Comparison of ENCODE assay signal across 8 cellular contexts in genomic region chr10:88386878-88387773, GRCh38.
DNase-seq lines count a peak whose midpoint lies in the region; ATAC-seq and TF ChIP-seq lines count a peak whose summit lies in the region.

No MANE protein-coding gene starts in this region.

- no peaks in the 10 kb centered on the region for H3K27me3 Mint-ChIP-seq in activated T-cell treated with anti-CD3 and anti-CD28 coated beads, Interleukin-2, amount 50 U/mL, for 4 hours (ENCODE audit: low read depth)
- H3K27me3 Mint-ChIP-seq in activated T-cell treated with anti-CD3 and anti-CD28 coated beads, Interleukin-2, amount 50 U/mL, for 72 hours (ENCODE audit: low read depth), result no peaks in the 10 kb centered on the region

- H3K4me3 ChIP-seq in SK-N-MC (peak overlapping the region; percentile 66), esophagus squamous epithelium (peak overlapping the region in 3 of 4 donors; percentile 1 to 44 (median 5))

- peaks cover 16% of the 10 kb centered on the region for H3K4me1 Mint-ChIP-seq in activated T-cell treated with anti-CD3 and anti-CD28 coated beads, Interleukin-2, amount 50 U/mL, for 4 hours (ENCODE audit: low read depth)
- H3K4me1 Mint-ChIP-seq in activated T-cell treated with anti-CD3 and anti-CD28 coated beads, Interleukin-2, amount 50 U/mL, for 72 hours (ENCODE audit: low read depth), result peaks cover 29% of the 10 kb centered on the region

- H3K9me3 ChIP-seq in SK-N-MC (ENCODE audit: low read depth, low read length), result no peaks in the 10 kb centered on the region
- no peaks in the 10 kb centered on the region for H3K9me3 ChIP-seq in esophagus squamous epithelium

- peaks cover 8 to 38% (median 20%) of the 10 kb centered on the region in 3 donors for H3K4me1 ChIP-seq in esophagus squamous epithelium

- peaks cover 4% of the 10 kb centered on the region for H3K9me3 Mint-ChIP-seq in activated T-cell treated with anti-CD3 and anti-CD28 coated beads, Interleukin-2, amount 50 U/mL, for 4 hours
- no peaks in the 10 kb centered on the region for H3K9me3 Mint-ChIP-seq in activated T-cell treated with anti-CD3 and anti-CD28 coated beads, Interleukin-2, amount 50 U/mL, for 72 hours

- H3K27ac Mint-ChIP-seq in activated T-cell treated with anti-CD3 and anti-CD28 coated beads, Interleukin-2, amount 50 U/mL, for 72 hours, result no peak overlapping the region

- no peak for TF ChIP-seq POLR2A in esophagus squamous epithelium (IDR thresholded peaks at IDR 0.05)

- WGBS in esophagus squamous epithelium, 2 donors, result 21 to 37% methylated on average over 6 of the region's 6 CpGs

- intact Hi-C loops in esophagus squamous epithelium (cut with DNase I), result loop anchor here (10.0 kb wide), 1 partner anchor 532 kb away; no protein-coding TSS in a partner anchor

- H3K27ac ChIP-seq in SK-N-MC, result no peak overlapping the region
- peak overlapping the region in 3 of 4 donors; percentile 59 to 71 (median 68) for H3K27ac ChIP-seq in esophagus squamous epithelium

- no peak for TF ChIP-seq CTCF in esophagus squamous epithelium (IDR thresholded peaks at IDR 0.05)

- ATAC-seq in activated T-cell treated with anti-CD3 and anti-CD28 coated beads, Interleukin-2, amount 50 U/mL, for 4 hours, result peak in 1 of 2 donors; percentile 29
- no peak for ATAC-seq in activated T-cell treated with anti-CD3 and anti-CD28 coated beads, Interleukin-2, amount 50 U/mL, for 72 hours (replicated peaks in 1 of 2)
- ATAC-seq in HG03097 (IDR thresholded peaks at IDR 0.05; ENCODE audit: low FRiP score, unreplicated experiment) (peak; percentile 36), GM18858 (IDR thresholded peaks at IDR 0.05; ENCODE audit: unreplicated experiment) (no peak), GM18870 (IDR thresholded peaks at IDR 0.05; ENCODE audit: unreplicated experiment) (no peak)

- H3K36me3 ChIP-seq in SK-N-MC (ENCODE audit: insufficient read depth, low read length) (no peaks in the 10 kb centered on the region), esophagus squamous epithelium (no peaks in the 10 kb centered on the region)

- no peaks in the 10 kb centered on the region for H3K27me3 ChIP-seq in esophagus squamous epithelium

- peaks cover 1% of the 10 kb centered on the region for H3K36me3 Mint-ChIP-seq in activated T-cell treated with anti-CD3 and anti-CD28 coated beads, Interleukin-2, amount 50 U/mL, for 4 hours (ENCODE audit: insufficient read depth)
- H3K36me3 Mint-ChIP-seq in activated T-cell treated with anti-CD3 and anti-CD28 coated beads, Interleukin-2, amount 50 U/mL, for 72 hours (ENCODE audit: insufficient read depth in 2 of 2), result peaks cover 0 to 2% of the 10 kb centered on the region in 2 donors

- no peak for DNase-seq in activated T-cell treated with anti-CD3 and anti-CD28 coated beads, Interleukin-2, amount 50 U/mL, for 4 hours
- no peak for DNase-seq in activated T-cell treated with anti-CD3 and anti-CD28 coated beads, Interleukin-2, amount 50 U/mL, for 72 hours
- DNase-seq in SK-N-MC (ENCODE audit: low read depth, low spot score) (peak; percentile 40), esophagus squamous epithelium (lab: John Stamatoyannopoulos, UW) (no peak), myocyte (ENCODE audit: low read depth) (peak; percentile 71)

- H3K9ac ChIP-seq in SK-N-MC (ENCODE audit: insufficient read length), result no peak overlapping the region

- H3K4me3 Mint-ChIP-seq in activated T-cell treated with anti-CD3 and anti-CD28 coated beads, Interleukin-2, amount 50 U/mL, for 4 hours, result peak overlapping the region; percentile 6
- no peak overlapping the region for H3K4me3 Mint-ChIP-seq in activated T-cell treated with anti-CD3 and anti-CD28 coated beads, Interleukin-2, amount 50 U/mL, for 72 hours

Comparison
In these comparisons a context has a peak if more than half of its experiments do, and no peak if none do; other contexts are left out.
1. DNase-seq: peak in SK-N-MC (single experiment) and myocyte (single experiment); none in activated T-cell treated with anti-CD3 and anti-CD28 coated beads, Interleukin-2, amount 50 U/mL, for 4 hours (single experiment), activated T-cell treated with anti-CD3 and anti-CD28 coated beads, Interleukin-2, amount 50 U/mL, for 72 hours (0 of 2) and esophagus squamous epithelium (single experiment).